12 cellular contexts compared by ENCODE assay signal in the genomic region with DNA sequence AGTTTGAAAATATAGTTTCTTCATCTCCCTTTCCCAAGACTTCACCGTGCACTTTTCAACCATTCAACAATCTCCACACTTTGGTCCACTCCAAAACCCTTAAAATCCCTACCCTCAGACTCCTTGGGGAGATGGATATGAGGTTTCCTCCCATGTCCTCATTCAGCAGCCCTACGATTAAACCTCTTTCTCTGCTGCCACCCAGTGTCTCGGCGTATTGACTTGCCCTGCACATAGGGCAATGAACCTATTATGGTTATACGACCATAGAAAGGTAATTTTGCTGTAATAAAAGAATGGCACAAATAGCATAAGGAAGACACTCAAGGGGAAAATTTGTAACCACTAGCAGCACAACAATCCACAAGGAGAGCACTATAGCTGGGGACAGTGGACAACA.
A peak's percentile ranks its signal among the peaks of the same experiment; 100 is the strongest.
DNase-seq lines count a peak whose midpoint lies in the region; TF ChIP-seq lines count a peak whose summit lies in the region.
"Had no signal": no experiment of that assay in that cellular context is flagged by ENCODE, and none has a peak within 500 bp of the region (broad histone marks: within the 10 kb centered on the region; RNA-seq: fewer than 3 reads in every experiment).

No MANE protein-coding gene starts in this region.

- intact Hi-C loops in dorsolateral prefrontal cortex (cut with DNase I), result no loop called here
- intact Hi-C loops in posterior cingulate gyrus (cut with DNase I), result no loop called here

- peaks cover 0 to 2% (median 0%) of the 10 kb centered on the region in 45 donors for H3K27me3 ChIP-seq in dorsolateral prefrontal cortex
- H3K27me3 ChIP-seq: ascending aorta had no signal

- DNase-seq in NCI-H2029 (lab: John Stamatoyannopoulos, UW) (peak; percentile 36), NCI-H2029 treated with DMSO at 0.1 percent for 48 hours (lab: John Stamatoyannopoulos, UW) (no peak), NCI-H1694 (lab: John Stamatoyannopoulos, UW) (peak; percentile 4), dorsolateral prefrontal cortex (peak in 7 of 10 donors; percentile 8 to 65 (median 49)), posterior cingulate gyrus (peak in 6 of 10 donors; percentile 5 to 79 (median 44)), activated gamma-delta T cell (lab: John Stamatoyannopoulos, UW) (no peak), HUDEP-2 (lab: John Stamatoyannopoulos, UW; ENCODE audit: unreplicated experiment in 76 of 76) (no peak), NOMO-1 (lab: John Stamatoyannopoulos, UW; ENCODE audit: unreplicated experiment in 2 of 2) (no peak)
- DNase-seq: GF-D8, HFFc6, lower lobe of right lung had no signal

- no peak overlapping the region for H3K4me3 ChIP-seq in dorsolateral prefrontal cortex
- H3K4me3 ChIP-seq: ascending aorta, lower lobe of right lung had no signal

- no peak overlapping the region for H3K27ac ChIP-seq in dorsolateral prefrontal cortex
- H3K27ac ChIP-seq: ascending aorta, lower lobe of right lung had no signal

- TF ChIP-seq CTCF in dorsolateral prefrontal cortex (IDR thresholded peaks at IDR 0.05 in 54 of 56, conservative IDR thresholded peaks at IDR 0.05 in 2 of 56; ENCODE audit: low read depth in 1 of 56, partially characterized antibody in 56 of 56), result peak in 45 of 56 donors; percentile 8 to 69 (median 44)

Comparison
In these comparisons a context has a peak if more than half of its experiments do, and no peak if none do; other contexts are left out.
1. DNase-seq: peak in NCI-H2029 (single experiment), NCI-H1694 (single experiment), dorsolateral prefrontal cortex (7 of 10) and posterior cingulate gyrus (6 of 10); none in NCI-H2029 treated with DMSO at 0.1 percent for 48 hours (single experiment), activated gamma-delta T cell (single experiment), HUDEP-2 (0 of 76) and NOMO-1 (0 of 2).